Comparison of ENCODE assay signal across 25 cellular contexts in genomic region chr20:60868316-60868891, GRCh38.
"Had no signal": no experiment of that assay in that cellular context is flagged by ENCODE, and none has a peak within 500 bp of the region (broad histone marks: within the 10 kb centered on the region; RNA-seq: fewer than 3 reads in every experiment).

No MANE protein-coding gene starts in this region.

- H3K9me3 Mint-ChIP-seq: immature natural killer cell; naive thymus-derived CD8-positive, alpha-beta T cell; stimulated activated naive CD8-positive, alpha-beta T cell treated with anti-CD3 and anti-CD28 coated beads, Interleukin-15, amount 100 ng/mL, for 72 hours; type B pancreatic cell had no signal

- DNase-seq: dermis blood vessel endothelial cell; effector memory CD4-positive, alpha-beta T cell; erythroblast; esophagus squamous epithelium; hypothalamus; immature natural killer cell; islet precursor cell; kidney glomerular epithelial cell; left ventricle myocardium superior; lower lobe of right lung; naive thymus-derived CD8-positive, alpha-beta T cell; nucleus accumbens; stimulated activated CD4-positive, alpha-beta T cell treated with anti-CD3 and anti-CD28 coated beads, Interleukin-12 subunit alpha, Interleukin-12 subunit beta, amount 100 ng/mL, for 4 hours; stimulated activated CD4-positive, alpha-beta T cell treated with anti-CD3 and anti-CD28 coated beads, Interleukin-1b, Interleukin-23, amount 100 ng/mL, for 48 hours; stimulated activated CD4-positive, alpha-beta T cell treated with anti-CD3 and anti-CD28 coated beads, Interleukin-4, amount 100 ng/mL, for 1 hour; stimulated activated CD8-positive, alpha-beta memory T cell treated with anti-CD3 and anti-CD28 coated beads, Interleukin-4, amount 100 ng/mL, for 48 hours; stimulated activated naive CD4-positive, alpha-beta T cell; stimulated activated naive CD8-positive, alpha-beta T cell treated with anti-CD3 and anti-CD28 coated beads, Interleukin-15, amount 100 ng/mL, for 72 hours had no signal

- H3K9me3 ChIP-seq: esophagus squamous epithelium, lower lobe of right lung, prostate gland, right atrium auricular region, suprapubic skin had no signal

- ATAC-seq: left ventricle myocardium superior; lower lobe of right lung; naive thymus-derived CD8-positive, alpha-beta T cell; sciatic nerve; stimulated activated naive CD8-positive, alpha-beta T cell treated with anti-CD3 and anti-CD28 coated beads, Interleukin-15, amount 100 ng/mL, for 72 hours had no signal

- H3K36me3 Mint-ChIP-seq: immature natural killer cell; naive thymus-derived CD8-positive, alpha-beta T cell; type B pancreatic cell had no signal

- H3K4me1 ChIP-seq: esophagus squamous epithelium, lower lobe of right lung, prostate gland, right atrium auricular region had no signal

- H3K4me1 Mint-ChIP-seq: immature natural killer cell; naive thymus-derived CD8-positive, alpha-beta T cell; stimulated activated naive CD8-positive, alpha-beta T cell treated with anti-CD3 and anti-CD28 coated beads, Interleukin-15, amount 100 ng/mL, for 72 hours had no signal

- H3K27me3 Mint-ChIP-seq: stimulated activated naive CD8-positive, alpha-beta T cell treated with anti-CD3 and anti-CD28 coated beads, Interleukin-15, amount 100 ng/mL, for 72 hours had no signal

- H3K27ac ChIP-seq: coronary artery, esophagus squamous epithelium, lower lobe of right lung, prostate gland, right atrium auricular region, suprapubic skin had no signal

- H3K27ac Mint-ChIP-seq: immature natural killer cell; naive thymus-derived CD8-positive, alpha-beta T cell; stimulated activated naive CD8-positive, alpha-beta T cell treated with anti-CD3 and anti-CD28 coated beads, Interleukin-15, amount 100 ng/mL, for 72 hours; type B pancreatic cell had no signal

- H3K36me3 ChIP-seq: esophagus squamous epithelium, lower lobe of right lung, prostate gland, right atrium auricular region, suprapubic skin had no signal

- H3K4me3 ChIP-seq: coronary artery, esophagus squamous epithelium, lower lobe of right lung, prostate gland, right atrium auricular region, smooth muscle cell, suprapubic skin had no signal

- H3K4me3 Mint-ChIP-seq: immature natural killer cell; naive thymus-derived CD8-positive, alpha-beta T cell; stimulated activated naive CD8-positive, alpha-beta T cell treated with anti-CD3 and anti-CD28 coated beads, Interleukin-15, amount 100 ng/mL, for 72 hours; type B pancreatic cell had no signal
